ENCODE assay signal across 12 cellular contexts in the genomic region with DNA sequence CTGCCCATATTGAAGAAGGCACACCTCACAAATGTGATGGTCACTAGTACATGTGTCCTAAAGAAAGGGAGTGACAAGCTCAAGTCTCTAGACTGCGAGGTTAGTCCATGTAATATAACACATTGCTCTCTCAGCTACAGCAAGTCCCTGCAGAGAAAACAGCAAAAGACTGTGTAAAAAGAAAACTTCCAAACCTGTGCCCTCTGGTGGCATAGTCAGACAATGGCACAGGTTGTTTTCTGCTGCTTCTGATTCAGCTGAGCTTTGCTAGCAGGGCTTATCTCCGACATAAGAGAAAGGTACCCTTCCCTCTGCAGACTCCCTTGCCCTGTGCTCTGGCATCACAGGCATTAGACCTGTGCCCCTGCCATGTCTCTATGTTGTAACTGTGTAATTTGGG. TPM values are rescaled to one million over a fixed set of nuclear protein-coding genes. Genes with fewer than 3 reads are reported as not detected.
A peak's percentile ranks its signal among the peaks of the same experiment; 100 is the strongest.
DNase-seq lines count a peak whose midpoint lies in the region; ATAC-seq and TF ChIP-seq lines count a peak whose summit lies in the region.
"Had no signal": no experiment of that assay in that cellular context is flagged by ENCODE, and none has a peak within 500 bp of the region (broad histone marks: within the 10 kb centered on the region; RNA-seq: fewer than 3 reads in every experiment).

No MANE protein-coding gene starts in this region.

- H2AFZ ChIP-seq in PC-3 (ENCODE audit: low read length): no peak overlapping the region

- BruUV-seq in PC-3 (replicated peaks; lab: Mats Ljungman, UMichigan): no TSS peak

- H3K36me3 ChIP-seq in PC-3 (ENCODE audit: low read depth, low read length) (no peaks in the 10 kb centered on the region), psoas muscle (ENCODE audit: insufficient read depth in 1 of 2, low read depth in 1 of 2) (no peaks in the 10 kb centered on the region)

- no peak overlapping the region for H3K4me2 ChIP-seq in PC-3 (ENCODE audit: low read length)

- H3K27me3 ChIP-seq in PC-3 (ENCODE audit: low read length): 0 out of 2 replicates have a peak, but pooled peaks cover 7% of the 10 kb centered on the region
- peaks cover 0 to 9% (median 0%) of the 10 kb centered on the region in 3 donors for H3K27me3 ChIP-seq in psoas muscle (ENCODE audit: insufficient read depth in 3 of 3, low read length in 2 of 3)

- WGBS in psoas muscle, 3 donors: 17 to 37% (median 24%) methylated on average over 2 of the region's 2 CpGs

- H3K9me2 ChIP-seq in PC-3 (replicated peaks; ENCODE audit: low read length): no peaks in the 10 kb centered on the region

- CTCF ChIA-PET in PC-3 (lab: Charles Lee): no interaction called here

- ATAC-seq in PC-3 (peak; percentile 71), psoas muscle (no peak)
- ATAC-seq: activated CD8-positive, alpha-beta T cell treated with anti-CD3 and anti-CD28 coated beads for 36 hours; left cardiac atrium had no signal

- no peaks in the 10 kb centered on the region for H4K20me1 ChIP-seq in PC-3 (ENCODE audit: low read length)

- peak; percentile 2 for DNase-seq in NCI-H1105 treated with DMSO at 0.1 percent for 48 hours (lab: John Stamatoyannopoulos, UW)
- DNase-seq in NCI-H1105 (lab: John Stamatoyannopoulos, UW): no peak
- peak; percentile 55 for DNase-seq in PC-3
- DNase-seq in fibroblast of pulmonary artery (ENCODE audit: low read depth): peak; percentile 8
- DNase-seq in psoas muscle: no peak
- no peak for DNase-seq in stimulated activated CD4-positive, alpha-beta T cell treated with anti-CD3 and anti-CD28 coated beads, Interleukin-4, amount 100 ng/mL, for 24 hours
- DNase-seq in activated naive CD4-positive, alpha-beta T cell treated with anti-CD3 and anti-CD28 coated beads, Interleukin-2, amount 50 U/mL, for 16 hours: no peak
- no peak for DNase-seq in ecto neural progenitor cell (ENCODE audit: low spot score)
- DNase-seq: activated CD8-positive, alpha-beta T cell treated with anti-CD3 and anti-CD28 coated beads for 36 hours; cortex of kidney; left cardiac atrium had no signal

- POLR2A ChIA-PET in PC-3 (lab: Charles Lee; ENCODE audit: unreplicated experiment): no interaction called here

- H3K4me1 ChIP-seq in PC-3 (ENCODE audit: insufficient read depth, low read length) (peaks cover 12% of the 10 kb centered on the region; the same call in 1 of the 2 replicates), psoas muscle (no peaks in the 10 kb centered on the region)

- TF ChIP-seq CTCF in PC-3 (conservative IDR thresholded peaks at IDR 0.05; ENCODE audit: low read depth, low read length): peak; percentile 57
- TF ChIP-seq CTCF in fibroblast of pulmonary artery (IDR thresholded peaks at IDR 0.05; ENCODE audit: low read length, missing control alignments): peak; percentile 32
- TF ChIP-seq CTCF in psoas muscle (IDR thresholded peaks at IDR 0.05): peak; percentile 18

- H3K27ac ChIP-seq in PC-3 (ENCODE audit: low read length): no peak overlapping the region
- no peak overlapping the region for H3K27ac ChIP-seq in psoas muscle
- H3K27ac ChIP-seq: HL-60 had no signal

- H3K9ac ChIP-seq in PC-3 (ENCODE audit: low read length): no peak overlapping the region

- no peaks in the 10 kb centered on the region for H3F3A ChIP-seq in PC-3 (ENCODE audit: low read length, unreplicated experiment)

- H3K79me2 ChIP-seq in PC-3 (ENCODE audit: low read length): no peaks in the 10 kb centered on the region

- intact Hi-C loops in PC-3 (cut with micrococcal nuclease): loop anchor here (1.0 to 5.0 kb wide), 3 partner anchors 65 to 357 kb away; no protein-coding TSS in a partner anchor
- intact Hi-C loops in psoas muscle (cut with DNase I): no loop called here

- H3K4me3 ChIP-seq in PC-3 (ENCODE audit: low read length) (no peak overlapping the region), fibroblast of pulmonary artery (replicated peaks; ENCODE audit: low read depth, low read length) (no peak overlapping the region), psoas muscle (no peak overlapping the region)

- H3K9me3 ChIP-seq in PC-3 (ENCODE audit: low read length): no peaks in the 10 kb centered on the region
- no peaks in the 10 kb centered on the region for H3K9me3 ChIP-seq in psoas muscle

RNA-seq across cellular contexts. Expression of gene SERPINA7, which starts 1.4 kb away (rescaled TPM):
- total RNA-seq in PC-3 (2014; rRNA removed) (not detected in 2 replicates), psoas muscle (not detected)
- not detected for polyA plus RNA-seq in psoas muscle
- total RNA-seq: activated CD8-positive, alpha-beta T cell treated with anti-CD3 and anti-CD28 coated beads for 36 hours; left cardiac atrium had no signal

Comparison
In these comparisons a context has a peak if more than half of its experiments do, and no peak if none do; other contexts are left out.
1. DNase-seq: peak in NCI-H1105 treated with DMSO at 0.1 percent for 48 hours (single experiment), PC-3 (single experiment) and fibroblast of pulmonary artery (single experiment); none in NCI-H1105 (single experiment), psoas muscle (0 of 2), stimulated activated CD4-positive, alpha-beta T cell treated with anti-CD3 and anti-CD28 coated beads, Interleukin-4, amount 100 ng/mL, for 24 hours (single experiment), activated naive CD4-positive, alpha-beta T cell treated with anti-CD3 and anti-CD28 coated beads, Interleukin-2, amount 50 U/mL, for 16 hours (single experiment) and ecto neural progenitor cell (single experiment).
2. Peak in every context shown above with its lines, with median percentiles within 50 percentile points of each other: CTCF ChIP-seq.